Comparison of ENCODE assay signal across 1 cellular context in the genomic region with DNA sequence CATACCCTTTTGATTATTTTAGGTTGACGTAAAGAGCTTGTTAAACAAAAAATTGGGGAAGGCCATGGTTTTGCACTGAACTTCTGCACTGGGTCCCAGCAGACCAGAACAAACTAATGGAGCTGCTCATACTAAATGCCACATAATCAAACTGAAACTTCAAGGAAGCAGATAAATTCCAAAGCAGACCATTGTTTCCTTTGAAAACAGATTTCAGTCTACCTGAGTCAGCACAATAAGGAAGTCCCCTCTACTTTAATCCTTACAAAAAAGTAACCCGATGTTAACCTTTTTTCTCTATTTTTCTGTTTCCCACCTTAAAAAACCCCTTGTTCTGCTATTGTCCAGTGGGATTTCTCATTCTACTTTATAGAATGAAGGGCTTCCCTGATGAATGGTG.
TF ChIP-seq lines count a peak whose summit lies in the region.

No MANE protein-coding gene starts in this region.

TF ChIP-seq in K562, 482 proteins besides CTCF, POLR2A, EP300 and RAD21:
- TF ChIP-seq XRCC5 (IDR thresholded peaks at IDR 0.05; ENCODE audit: low read depth, low read length) (no peak), RBM14 (IDR thresholded peaks at IDR 0.05; ENCODE audit: borderline replicate concordance, insufficient read depth, low read depth, low read length) (no peak), MAFG (tag; conservative IDR thresholded peaks at IDR 0.05) (peak; percentile 66), ZNF445 (CRISPR knock-in tag; IDR thresholded peaks at IDR 0.05; ENCODE audit: low read depth) (no peak), KDM1A (IDR thresholded peaks at IDR 0.05) (no peak), NR3C1 (CRISPR knock-in tag; IDR thresholded peaks at IDR 0.05) (no peak), SIRT6 (IDR thresholded peaks at IDR 0.05; ENCODE audit: low read depth, low read length) (no peak), KLF13 (tag; IDR thresholded peaks at IDR 0.05; ENCODE audit: borderline replicate concordance, low read depth) (no peak), TRIM28 (IDR thresholded peaks at IDR 0.05) (no peak), HNRNPL (IDR thresholded peaks at IDR 0.05; ENCODE audit: low read depth, low read length) (no peak), ZNF316 (IDR thresholded peaks at IDR 0.05) (peak; percentile 87), ZNF23 (CRISPR knock-in tag; IDR thresholded peaks at IDR 0.05) (no peak), EGR1 (conservative IDR thresholded peaks at IDR 0.05) (no peak), ZNF212 (CRISPR knock-in tag; IDR thresholded peaks at IDR 0.05) (no peak), MAFK (IDR thresholded peaks at IDR 0.05; ENCODE audit: low read length) (peak; percentile 52), C11orf30 (IDR thresholded peaks at IDR 0.05; ENCODE audit: low read depth) (peak; percentile 76), ZNF696 (CRISPR knock-in tag; conservative IDR thresholded peaks at IDR 0.05) (no peak), ZBTB17 (CRISPR knock-in tag; IDR thresholded peaks at IDR 0.05) (no peak), ZNF347 (CRISPR knock-in tag; IDR thresholded peaks at IDR 0.05; ENCODE audit: low read depth) (no peak), KLF16 (IDR thresholded peaks at IDR 0.05) (no peak), ZNF695 (CRISPR knock-in tag; IDR thresholded peaks at IDR 0.05) (no peak), MAFF (IDR thresholded peaks at IDR 0.05; ENCODE audit: low read length) (peak; percentile 74), ETV5 (CRISPR knock-in tag; IDR thresholded peaks at IDR 0.05; ENCODE audit: low read depth) (no peak), NFXL1 (CRISPR knock-in tag; IDR thresholded peaks at IDR 0.05) (no peak), ESRRB (CRISPR knock-in tag; IDR thresholded peaks at IDR 0.05; ENCODE audit: borderline replicate concordance) (no peak), ZNF384 (IDR thresholded peaks at IDR 0.05; ENCODE audit: low read depth, low read length) (no peak)
- TF ChIP-seq, protein P1, sequence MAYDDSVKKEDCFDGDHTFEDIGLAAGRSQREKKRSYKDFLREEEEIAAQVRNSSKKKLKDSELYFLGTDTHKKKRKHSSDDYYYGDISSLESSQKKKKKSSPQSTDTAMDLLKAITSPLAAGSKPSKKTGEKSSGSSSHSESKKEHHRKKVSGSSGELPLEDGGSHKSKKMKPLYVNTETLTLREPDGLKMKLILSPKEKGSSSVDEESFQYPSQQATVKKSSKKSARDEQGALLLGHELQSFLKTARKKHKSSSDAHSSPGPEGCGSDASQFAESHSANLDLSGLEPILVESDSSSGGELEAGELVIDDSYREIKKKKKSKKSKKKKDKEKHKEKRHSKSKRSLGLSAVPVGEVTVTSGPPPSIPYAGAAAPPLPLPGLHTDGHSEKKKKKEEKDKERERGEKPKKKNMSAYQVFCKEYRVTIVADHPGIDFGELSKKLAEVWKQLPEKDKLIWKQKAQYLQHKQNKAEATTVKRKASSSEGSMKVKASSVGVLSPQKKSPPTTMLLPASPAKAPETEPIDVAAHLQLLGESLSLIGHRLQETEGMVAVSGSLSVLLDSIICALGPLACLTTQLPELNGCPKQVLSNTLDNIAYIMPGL (CRISPR knock-in tag; IDR thresholded peaks at IDR 0.05), result no peak
- TF ChIP-seq, protein P2, sequence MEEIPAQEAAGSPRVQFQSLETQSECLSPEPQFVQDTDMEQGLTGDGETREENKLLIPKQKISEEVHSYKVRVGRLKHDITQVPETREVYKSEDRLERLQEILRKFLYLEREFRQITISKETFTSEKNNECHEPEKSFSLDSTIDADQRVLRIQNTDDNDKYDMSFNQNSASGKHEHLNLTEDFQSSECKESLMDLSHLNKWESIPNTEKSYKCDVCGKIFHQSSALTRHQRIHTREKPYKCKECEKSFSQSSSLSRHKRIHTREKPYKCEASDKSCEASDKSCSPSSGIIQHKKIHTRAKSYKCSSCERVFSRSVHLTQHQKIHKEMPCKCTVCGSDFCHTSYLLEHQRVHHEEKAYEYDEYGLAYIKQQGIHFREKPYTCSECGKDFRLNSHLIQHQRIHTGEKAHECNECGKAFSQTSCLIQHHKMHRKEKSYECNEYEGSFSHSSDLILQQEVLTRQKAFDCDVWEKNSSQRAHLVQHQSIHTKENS (CRISPR knock-in tag; IDR thresholded peaks at IDR 0.05), result no peak
- TF ChIP-seq, protein P3, sequence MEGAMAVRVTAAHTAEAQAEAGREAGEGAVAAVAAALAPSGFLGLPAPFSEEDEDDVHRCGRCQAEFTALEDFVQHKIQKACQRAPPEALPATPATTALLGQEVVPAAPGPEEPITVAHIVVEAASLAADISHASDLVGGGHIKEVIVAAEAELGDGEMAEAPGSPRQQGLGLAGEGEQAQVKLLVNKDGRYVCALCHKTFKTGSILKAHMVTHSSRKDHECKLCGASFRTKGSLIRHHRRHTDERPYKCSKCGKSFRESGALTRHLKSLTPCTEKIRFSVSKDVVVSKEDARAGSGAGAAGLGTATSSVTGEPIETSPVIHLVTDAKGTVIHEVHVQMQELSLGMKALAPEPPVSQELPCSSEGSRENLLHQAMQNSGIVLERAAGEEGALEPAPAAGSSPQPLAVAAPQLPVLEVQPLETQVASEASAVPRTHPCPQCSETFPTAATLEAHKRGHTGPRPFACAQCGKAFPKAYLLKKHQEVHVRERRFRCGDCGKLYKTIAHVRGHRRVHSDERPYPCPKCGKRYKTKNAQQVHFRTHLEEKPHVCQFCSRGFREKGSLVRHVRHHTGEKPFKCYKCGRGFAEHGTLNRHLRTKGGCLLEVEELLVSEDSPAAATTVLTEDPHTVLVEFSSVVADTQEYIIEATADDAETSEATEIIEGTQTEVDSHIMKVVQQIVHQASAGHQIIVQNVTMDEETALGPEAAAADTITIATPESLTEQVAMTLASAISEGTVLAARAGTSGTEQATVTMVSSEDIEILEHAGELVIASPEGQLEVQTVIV (CRISPR knock-in tag; IDR thresholded peaks at IDR 0.05; ENCODE audit: borderline replicate concordance), result no peak
- TF ChIP-seq, protein P4, sequence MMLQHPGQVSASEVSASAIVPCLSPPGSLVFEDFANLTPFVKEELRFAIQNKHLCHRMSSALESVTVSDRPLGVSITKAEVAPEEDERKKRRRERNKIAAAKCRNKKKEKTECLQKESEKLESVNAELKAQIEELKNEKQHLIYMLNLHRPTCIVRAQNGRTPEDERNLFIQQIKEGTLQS (IDR thresholded peaks at IDR 0.05), result no peak
- TF ChIP-seq, protein P4 (CRISPR knock-in tag; conservative IDR thresholded peaks at IDR 0.05), result no peak
